Comparison of ENCODE assay signal across 8 cellular contexts in the genomic region with DNA sequence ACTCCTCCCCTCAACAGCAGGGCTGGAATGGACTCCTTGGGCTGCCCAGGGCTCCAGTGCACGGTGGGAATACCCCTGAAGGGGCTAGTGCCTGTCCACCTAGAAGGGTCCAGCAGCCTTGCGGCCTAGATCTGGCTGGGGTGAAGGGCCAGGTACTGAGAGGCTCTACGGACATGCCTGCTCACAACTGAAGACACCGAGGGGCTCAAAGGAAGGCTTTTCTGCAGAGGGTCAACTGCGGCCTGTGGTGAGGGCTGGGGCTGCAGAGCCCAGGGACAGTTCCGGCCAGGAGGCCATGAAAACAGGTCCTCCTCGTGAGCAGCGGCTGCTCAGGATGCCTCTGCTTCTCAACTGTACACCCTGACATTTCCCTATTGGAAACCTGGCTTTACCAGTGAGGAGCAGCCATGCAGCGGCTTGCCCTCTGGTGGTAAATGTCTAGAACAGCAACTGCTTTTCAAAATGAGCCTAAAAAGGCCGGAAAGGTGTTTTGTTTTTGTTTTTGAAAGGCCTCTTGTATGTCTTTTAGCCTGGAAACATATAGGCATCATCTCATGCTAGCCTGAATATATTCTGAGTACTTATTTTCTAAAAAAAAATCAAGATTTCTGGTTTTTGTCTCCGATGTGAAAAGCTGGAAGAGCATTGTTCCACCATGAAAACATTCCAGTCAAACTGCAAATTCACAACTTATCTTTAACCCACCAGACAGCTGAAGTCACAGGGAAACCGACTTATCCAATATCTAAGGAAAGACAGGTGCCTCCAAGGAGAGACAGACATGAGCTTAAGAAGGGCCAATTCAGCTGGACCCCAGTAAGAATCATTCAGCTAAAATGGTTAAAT.
A peak's percentile ranks its signal among the peaks of the same experiment; 100 is the strongest.
DNase-seq lines count a peak whose midpoint lies in the region; ATAC-seq and TF ChIP-seq lines count a peak whose summit lies in the region.

No MANE protein-coding gene starts in this region.

- H3K9me3 Mint-ChIP-seq in activated CD8-positive, alpha-beta T cell treated with anti-CD3 and anti-CD28 coated beads for 36 hours: peaks cover 21% of the 10 kb centered on the region
- peaks cover 15% of the 10 kb centered on the region for H3K9me3 Mint-ChIP-seq in neural progenitor cell
- H3K9me3 Mint-ChIP-seq in activated T-helper 17 cell treated with anti-CD3 and anti-CD28 coated beads, Interleukin-2, amount 50 U/mL, for 72 hours: peaks cover 8% of the 10 kb centered on the region

- H3K36me3 Mint-ChIP-seq in activated CD8-positive, alpha-beta T cell treated with anti-CD3 and anti-CD28 coated beads for 36 hours (ENCODE audit: low read depth): peaks cover 14% of the 10 kb centered on the region
- peaks cover 2% of the 10 kb centered on the region for H3K36me3 Mint-ChIP-seq in neural progenitor cell
- peaks cover 7% of the 10 kb centered on the region for H3K36me3 Mint-ChIP-seq in activated T-helper 17 cell treated with anti-CD3 and anti-CD28 coated beads, Interleukin-2, amount 50 U/mL, for 72 hours (ENCODE audit: low read depth)

- H3K4me3 Mint-ChIP-seq in activated CD8-positive, alpha-beta T cell treated with anti-CD3 and anti-CD28 coated beads for 36 hours: no peak overlapping the region
- H3K4me3 Mint-ChIP-seq in neural progenitor cell: no peak overlapping the region
- H3K4me3 Mint-ChIP-seq in activated T-helper 17 cell treated with anti-CD3 and anti-CD28 coated beads, Interleukin-2, amount 50 U/mL, for 72 hours: no peak overlapping the region

- intact Hi-C loops in A673 (cut with micrococcal nuclease; ENCODE audit: unreplicated experiment): loop anchor here (5.0 to 10.0 kb wide), 5 partner anchors 55 to 633 kb away; a partner anchor contains a TSS
- intact Hi-C loops in activated CD8-positive, alpha-beta T cell treated with anti-CD3 and anti-CD28 coated beads for 36 hours (cut with micrococcal nuclease): loop anchor here (5.0 kb wide), 2 partner anchors 123 to 288 kb away; no protein-coding TSS in a partner anchor

- no peaks in the 10 kb centered on the region for H3K4me1 ChIP-seq in A673 (ENCODE audit: insufficient read depth, low read length, poor library complexity, severe bottlenecking)
- H3K4me1 ChIP-seq in neural progenitor cell: peaks cover 9% of the 10 kb centered on the region

- no peak overlapping the region for H3K4me2 ChIP-seq in neural progenitor cell

- H3K36me3 ChIP-seq in A673 (ENCODE audit: insufficient read depth, low read length, poor library complexity, severe bottlenecking) (no peaks in the 10 kb centered on the region), neural progenitor cell (no peaks in the 10 kb centered on the region)

- no peak overlapping the region for H3K9ac ChIP-seq in neural progenitor cell

- H3K27ac ChIP-seq in A673 (ENCODE audit: low read depth, low read length, poor library complexity, severe bottlenecking) (no peak overlapping the region), neural progenitor cell (no peak overlapping the region)

- no peaks in the 10 kb centered on the region for H3F3A ChIP-seq in neural progenitor cell (ENCODE audit: low read depth)

- BruUV-seq in A673 (replicated peaks; lab: Mats Ljungman, UMichigan): no TSS peak

- H3K27me3 ChIP-seq in A673 (replicated peaks; ENCODE audit: insufficient read depth, low read depth, low read length, poor library complexity) (no peaks in the 10 kb centered on the region), neural progenitor cell (no peaks in the 10 kb centered on the region)

- H2AFZ ChIP-seq in neural progenitor cell (replicated peaks): peak overlapping the region; percentile 95

- ATAC-seq in activated CD8-positive, alpha-beta T cell treated with anti-CD3 and anti-CD28 coated beads for 36 hours: peak; percentile 45
- no peak for ATAC-seq in activated T-helper 17 cell treated with anti-CD3 and anti-CD28 coated beads, Interleukin-2, amount 50 U/mL, for 72 hours (replicated peaks)
- ATAC-seq in GM21717 (IDR thresholded peaks at IDR 0.05; ENCODE audit: unreplicated experiment): no peak

- H3K4me3 ChIP-seq in A673 (ENCODE audit: low read depth, low read length, poor library complexity, severe bottlenecking) (no peak overlapping the region), fibroblast of the aortic adventitia (ENCODE audit: low read depth, low read length) (no peak overlapping the region), neural progenitor cell (no peak overlapping the region)

- peaks cover 59% of the 10 kb centered on the region for H3K4me1 Mint-ChIP-seq in activated CD8-positive, alpha-beta T cell treated with anti-CD3 and anti-CD28 coated beads for 36 hours (ENCODE audit: low read depth)
- peaks cover 9% of the 10 kb centered on the region for H3K4me1 Mint-ChIP-seq in neural progenitor cell
- H3K4me1 Mint-ChIP-seq in activated T-helper 17 cell treated with anti-CD3 and anti-CD28 coated beads, Interleukin-2, amount 50 U/mL, for 72 hours: peaks cover 24% of the 10 kb centered on the region

- peak; percentile 64 for DNase-seq in A673 (ENCODE audit: low spot score)
- peak; percentile 43 for DNase-seq in Daoy (ENCODE audit: low read depth)
- peak; percentile 6 for DNase-seq in NCI-H128 (lab: John Stamatoyannopoulos, UW; ENCODE audit: unreplicated experiment)
- peak; percentile 40 for DNase-seq in activated CD8-positive, alpha-beta T cell treated with anti-CD3 and anti-CD28 coated beads for 36 hours
- DNase-seq in fibroblast of the aortic adventitia (ENCODE audit: low read depth): peak; percentile 75
- DNase-seq in neural progenitor cell (ENCODE audit: low spot score): peak; percentile 78

- TF ChIP-seq CTCF in A673 (conservative IDR thresholded peaks at IDR 0.05; ENCODE audit: low read depth, low read length) (peak; percentile 76), fibroblast of the aortic adventitia (IDR thresholded peaks at IDR 0.05; ENCODE audit: insufficient read depth, low read length) (peak; percentile 96), neural progenitor cell (IDR thresholded peaks at IDR 0.05) (peak; percentile 90)
- TF ChIP-seq CTCF in activated CD8-positive, alpha-beta T cell treated with anti-CD3 and anti-CD28 coated beads for 36 hours (IDR thresholded peaks at IDR 0.05): peak; percentile 97

- POLR2A ChIA-PET in A673 (lab: Charles Lee; ENCODE audit: low non-redundant PET): interaction anchor here (0.6 kb wide), 1 partner anchor 18 kb away, joined by 3 read pairs; no protein-coding TSS in a partner anchor
- POLR2A ChIA-PET in activated CD8-positive, alpha-beta T cell treated with anti-CD3 and anti-CD28 coated beads for 36 hours (lab: Charles Lee): interaction anchor here (0.6 to 5.4 kb wide), 5 partner anchors 49 to 124 kb away, joined by 3 to 39 read pairs (median 7); no protein-coding TSS in a partner anchor

- no peaks in the 10 kb centered on the region for H4K20me1 ChIP-seq in neural progenitor cell (ENCODE audit: low read depth)

- no peaks in the 10 kb centered on the region for H3K27me3 Mint-ChIP-seq in activated CD8-positive, alpha-beta T cell treated with anti-CD3 and anti-CD28 coated beads for 36 hours
- H3K27me3 Mint-ChIP-seq in neural progenitor cell (ENCODE audit: insufficient read depth, low read depth): peaks cover 9% of the 10 kb centered on the region
- no peaks in the 10 kb centered on the region for H3K27me3 Mint-ChIP-seq in activated T-helper 17 cell treated with anti-CD3 and anti-CD28 coated beads, Interleukin-2, amount 50 U/mL, for 72 hours

- H3K27ac Mint-ChIP-seq in activated CD8-positive, alpha-beta T cell treated with anti-CD3 and anti-CD28 coated beads for 36 hours: no peak overlapping the region
- H3K27ac Mint-ChIP-seq in neural progenitor cell: no peak overlapping the region
- H3K27ac Mint-ChIP-seq in activated T-helper 17 cell treated with anti-CD3 and anti-CD28 coated beads, Interleukin-2, amount 50 U/mL, for 72 hours: no peak overlapping the region

- H3K79me2 ChIP-seq in neural progenitor cell (ENCODE audit: low read depth): no peaks in the 10 kb centered on the region

- H3K9me3 ChIP-seq in A673 (ENCODE audit: low read depth, low read length, poor library complexity, severe bottlenecking): peaks cover 9% of the 10 kb centered on the region
- H3K9me3 ChIP-seq in neural progenitor cell (ENCODE audit: low read depth): no peaks in the 10 kb centered on the region

- CTCF ChIA-PET in A673 (lab: Charles Lee): interaction anchor here (0.7 to 1.4 kb wide), 4 partner anchors 8 to 365 kb away, joined by 3 to 5 read pairs (median 4); no protein-coding TSS in a partner anchor
- CTCF ChIA-PET in activated CD8-positive, alpha-beta T cell treated with anti-CD3 and anti-CD28 coated beads for 36 hours (lab: Charles Lee): interaction anchor here (0.6 to 7.4 kb wide), 43 partner anchors 8 to 587 kb away, joined by 3 to 265 read pairs (median 4); no protein-coding TSS in a partner anchor

Comparison
In these comparisons a context has a peak if more than half of its experiments do, and no peak if none do; other contexts are left out.
1. DNase-seq: peak in every context shown above with its lines; median percentile 78 in neural progenitor cell; 75 in fibroblast of the aortic adventitia; 64 in A673; 43 in Daoy; 40 in activated CD8-positive, alpha-beta T cell treated with anti-CD3 and anti-CD28 coated beads for 36 hours; 6 in NCI-H128.